ENCODE assay signal across 8 cellular contexts in genomic region chr6:43020847-43021246, GRCh38. TPM values are rescaled to one million over a fixed set of nuclear protein-coding genes. Genes with fewer than 3 reads are reported as not detected.
DNase-seq lines count a peak whose midpoint lies in the region; TF ChIP-seq lines count a peak whose summit lies in the region.

No MANE protein-coding gene starts in this region.

- peak; percentile 95 for DNase-seq in H7
- DNase-seq in RWPE1 (ENCODE audit: low spot score), result peak; percentile 15
- peak; percentile 9 to 31 for DNase-seq in fibroblast of lung (ENCODE audit: low read depth in 2 of 2)
- DNase-seq in prostate gland (ENCODE audit: low spot score), result no peak
- DNase-seq in SK-N-DZ (ENCODE audit: low spot score), result no peak
- no peak for DNase-seq in NCI-H187 treated with DMSO at 0.1 percent for 48 hours (lab: John Stamatoyannopoulos, UW)
- DNase-seq in stimulated activated CD4-positive, alpha-beta T cell treated with anti-CD3 and anti-CD28 coated beads, Interleukin-15, amount 100 ng/mL, for 24 hours, result no peak
- no peak for DNase-seq in HuH-7 (ENCODE audit: low spot score)

- H3K4me3 ChIP-seq in H7 (ENCODE audit: insufficient read depth, low read depth, low read length) (peak overlapping the region; percentile 57), fibroblast of lung (replicated peaks in 1 of 4; ENCODE audit: control extremely low read depth in 1 of 4, insufficient read depth in 1 of 4, low read depth in 3 of 4, low read length in 4 of 4) (peak overlapping the region; percentile 10 to 95 (median 40)), prostate gland (peak overlapping the region; percentile 85 to 88)

- H3K36me3 ChIP-seq in H7 (replicated peaks; ENCODE audit: control insufficient read depth, insufficient read depth, low read length) (peaks cover 28% of the 10 kb centered on the region), fibroblast of lung (ENCODE audit: control insufficient read depth, insufficient read depth, low read length) (peaks cover 36% of the 10 kb centered on the region), prostate gland (peaks cover 2 to 25% of the 10 kb centered on the region in 2 donors)

- TF ChIP-seq CTCF in RWPE1 (conservative IDR thresholded peaks at IDR 0.05; ENCODE audit: low read depth) (no peak), fibroblast of lung (conservative IDR thresholded peaks at IDR 0.05 in 1 of 2, IDR thresholded peaks at IDR 0.05 in 1 of 2; ENCODE audit: low read depth in 1 of 2, low read length in 2 of 2) (no peak), prostate gland (IDR thresholded peaks at IDR 0.05) (no peak)

- intact Hi-C loops in prostate gland (cut with DNase I), result no loop called here

- H3K27me3 ChIP-seq in H7 (ENCODE audit: control insufficient read depth, insufficient read depth, low read length) (no peaks in the 10 kb centered on the region), fibroblast of lung (ENCODE audit: control insufficient read depth, insufficient read depth, low read length) (no peaks in the 10 kb centered on the region), prostate gland (replicated peaks; ENCODE audit: insufficient read depth) (no peaks in the 10 kb centered on the region)

- H3K4me2 ChIP-seq in fibroblast of lung (ENCODE audit: extremely low read depth, insufficient read depth, low read length), result peak overlapping the region; percentile 58

- POLR2A ChIA-PET in RWPE1 (lab: Yijun Ruan, JAX; ENCODE audit: low non-redundant PET), result interaction anchor here (0.6 to 1.1 kb wide), 3 partner anchors 8 to 37 kb away, joined by 3 to 4 read pairs (median 3); no protein-coding TSS in a partner anchor

- 46% methylated on average over 5 of the region's 5 CpGs for WGBS in prostate gland

- CTCF ChIA-PET in RWPE1 (lab: Yijun Ruan, JAX), result interaction anchor here (0.6 kb wide), 1 partner anchor 610 kb away, joined by 3 read pairs; no protein-coding TSS in a partner anchor

- no peaks in the 10 kb centered on the region for H3K9me3 ChIP-seq in fibroblast of lung (ENCODE audit: control insufficient read depth, insufficient read depth, low read depth, low read length)
- H3K9me3 ChIP-seq in prostate gland, result no peaks in the 10 kb centered on the region

- peaks cover 15% of the 10 kb centered on the region for H3K4me1 ChIP-seq in fibroblast of lung (ENCODE audit: control insufficient read depth, extremely low read depth, insufficient read depth, low read length)
- H3K4me1 ChIP-seq in prostate gland (replicated peaks), result peaks cover 7% of the 10 kb centered on the region

- peak overlapping the region; percentile 87 for H3K27ac ChIP-seq in RWPE1
- peak overlapping the region; percentile 77 for H3K27ac ChIP-seq in fibroblast of lung (ENCODE audit: insufficient read depth, low read length)
- H3K27ac ChIP-seq in prostate gland, result peak overlapping the region; percentile 83 to 84

- H3K9ac ChIP-seq in fibroblast of lung (ENCODE audit: insufficient read depth, low read length), result no peak overlapping the region

- H3K79me2 ChIP-seq in fibroblast of lung (ENCODE audit: control insufficient read depth, insufficient read depth, low read length), result peaks cover 51% of the 10 kb centered on the region

- no peak overlapping the region for H2AFZ ChIP-seq in fibroblast of lung (ENCODE audit: low read length)

- no peak for TF ChIP-seq POLR2A in prostate gland (IDR thresholded peaks at IDR 0.05)

- no peaks in the 10 kb centered on the region for H4K20me1 ChIP-seq in fibroblast of lung (ENCODE audit: control insufficient read depth, extremely low read depth, insufficient read depth, low read length)

RNA-seq across cellular contexts. Expression of gene RRP36, which starts 0.6 kb away (rescaled TPM):
- 100 and 106 TPM in 2 replicates for total RNA-seq in H7 (2014; rRNA removed; shearing (Covaris generic))
- 72.4 and 73.0 TPM in 2 replicates for total RNA-seq in fibroblast of lung
- 88.0 and 110 TPM in 2 replicates for polyA plus RNA-seq in fibroblast of lung
- 86.4 and 113 TPM in 2 replicates for polyA plus RNA-seq in fibroblast of lung (2012)
- 20.4 and 32.4 TPM in 2 replicates for polyA minus RNA-seq in fibroblast of lung (ENCODE audit: low replicate concordance)
- 10 to 100 TPM; 45.1 to 50.8 TPM for total RNA-seq in prostate gland
- polyA plus RNA-seq in SK-N-DZ (2014; cell fraction: cytosol; rRNA removed), result 102 and 106 TPM in 2 replicates
- polyA plus RNA-seq in SK-N-DZ (2014; cell fraction: nucleus; rRNA removed), result 38.6 and 46.8 TPM in 2 replicates

RNA-seq across cellular contexts. Expression of gene KLHDC3, which starts 6.8 kb away (rescaled TPM):
- total RNA-seq in H7 (2014; rRNA removed; shearing (Covaris generic)), result 226 and 253 TPM in 2 replicates
- total RNA-seq in fibroblast of lung (54.5 and 72.2 TPM in 2 replicates), prostate gland (100 to 1,000 TPM; 138 to 148 TPM)
- polyA plus RNA-seq in fibroblast of lung, result 44.3 and 54.0 TPM in 2 replicates
- 54.7 and 66.3 TPM in 2 replicates for polyA plus RNA-seq in fibroblast of lung (2012)
- polyA minus RNA-seq in fibroblast of lung (ENCODE audit: low replicate concordance), result 99.7 and 141 TPM in 2 replicates
- polyA plus RNA-seq in SK-N-DZ (2014; cell fraction: cytosol; rRNA removed), result 289 and 332 TPM in 2 replicates
- polyA plus RNA-seq in SK-N-DZ (2014; cell fraction: nucleus; rRNA removed), result 161 and 185 TPM in 2 replicates

RNA-seq across cellular contexts. Expression of gene MEA1, which starts 7.1 kb away (rescaled TPM):
- total RNA-seq in H7 (2014; rRNA removed; shearing (Covaris generic)), result 81.3 and 102 TPM in 2 replicates
- total RNA-seq in fibroblast of lung, result 52.1 and 60.9 TPM in 2 replicates
- 81.0 and 111 TPM in 2 replicates for polyA plus RNA-seq in fibroblast of lung
- polyA plus RNA-seq in fibroblast of lung (2012), result 119 and 155 TPM in 2 replicates
- polyA minus RNA-seq in fibroblast of lung (ENCODE audit: low replicate concordance), result 53.3 and 64.5 TPM in 2 replicates
- total RNA-seq in prostate gland, result 10 to 100 TPM; 67.9 to 95.9 TPM
- 117 and 144 TPM in 2 replicates for polyA plus RNA-seq in SK-N-DZ (2014; cell fraction: cytosol; rRNA removed)
- polyA plus RNA-seq in SK-N-DZ (2014; cell fraction: nucleus; rRNA removed), result 56.5 and 74.1 TPM in 2 replicates

RNA-seq across cellular contexts. Expression of gene CUL7, which starts 32.8 kb away (rescaled TPM):
- 19.6 and 39.2 TPM in 2 replicates for total RNA-seq in H7 (2014; rRNA removed; shearing (Covaris generic))
- total RNA-seq in fibroblast of lung (30.3 and 60.3 TPM in 2 replicates), prostate gland (10 to 100 TPM; 18.6 to 30.4 TPM)
- polyA plus RNA-seq in fibroblast of lung, result 19.7 and 21.4 TPM in 2 replicates
- polyA plus RNA-seq in fibroblast of lung (2012), result 25.5 and 28.5 TPM in 2 replicates
- 88.4 and 136 TPM in 2 replicates for polyA minus RNA-seq in fibroblast of lung (ENCODE audit: low replicate concordance)
- polyA plus RNA-seq in SK-N-DZ (2014; cell fraction: cytosol; rRNA removed), result 22.3 and 29.6 TPM in 2 replicates
- polyA plus RNA-seq in SK-N-DZ (2014; cell fraction: nucleus; rRNA removed), result 75.4 and 85.6 TPM in 2 replicates

RNA-seq across cellular contexts. Expression of gene PPP2R5D, which starts 36.5 kb away (rescaled TPM):
- total RNA-seq in H7 (2014; rRNA removed; shearing (Covaris generic)), result 58.9 and 62.8 TPM in 2 replicates
- total RNA-seq in fibroblast of lung (20.0 and 27.1 TPM in 2 replicates), prostate gland (10 to 100 TPM; 55.1 to 95.9 TPM)
- polyA plus RNA-seq in fibroblast of lung, result 39.3 and 59.9 TPM in 2 replicates
- 33.5 and 45.6 TPM in 2 replicates for polyA plus RNA-seq in fibroblast of lung (2012)
- polyA minus RNA-seq in fibroblast of lung (ENCODE audit: low replicate concordance), result 84.8 and 97.0 TPM in 2 replicates
- 59.3 and 63.1 TPM in 2 replicates for polyA plus RNA-seq in SK-N-DZ (2014; cell fraction: cytosol; rRNA removed)
- 55.9 and 80.5 TPM in 2 replicates for polyA plus RNA-seq in SK-N-DZ (2014; cell fraction: nucleus; rRNA removed)

Comparison
In these comparisons a context has a peak if more than half of its experiments do, and no peak if none do; other contexts are left out.
1. DNase-seq: peak in H7 (single experiment), RWPE1 (single experiment) and fibroblast of lung (2 of 2); none in prostate gland (single experiment), SK-N-DZ (single experiment), NCI-H187 treated with DMSO at 0.1 percent for 48 hours (single experiment), stimulated activated CD4-positive, alpha-beta T cell treated with anti-CD3 and anti-CD28 coated beads, Interleukin-15, amount 100 ng/mL, for 24 hours (single experiment) and HuH-7 (single experiment).
2. Peak in every context shown above with its lines, with median percentiles within 50 percentile points of each other: H3K4me3 ChIP-seq and H3K27ac ChIP-seq.